Comparison of ENCODE assay signal across 16 cellular contexts in genomic region chr9:114400219-114400618, GRCh38. TPM values are rescaled to one million over a fixed set of nuclear protein-coding genes. Genes with fewer than 3 reads are reported as not detected.
DNase-seq lines count a peak whose midpoint lies in the region; ATAC-seq, FAIRE-seq and TF ChIP-seq lines count a peak whose summit lies in the region.
"Had no signal": no experiment of that assay in that cellular context is flagged by ENCODE, and none has a peak within 500 bp of the region (broad histone marks: within the 10 kb centered on the region; RNA-seq: fewer than 3 reads in every experiment).

No MANE protein-coding gene starts in this region.

- no peaks in the 10 kb centered on the region for H3K36me3 ChIP-seq in bronchial epithelial cell (ENCODE audit: control insufficient read depth, insufficient read depth, low read length)
- H3K36me3 ChIP-seq in mesenchymal stem cell (ENCODE audit: control insufficient read depth in 1 of 2, insufficient read depth in 2 of 2, low read depth in 1 of 2, low read length in 2 of 2), result peaks cover 0 to 18% of the 10 kb centered on the region in 2 experiments
- H3K36me3 ChIP-seq in neural progenitor cell, result no peaks in the 10 kb centered on the region
- H3K36me3 ChIP-seq: SJSA1 had no signal

- H3K23ac ChIP-seq in mesenchymal stem cell (ENCODE audit: low read length in 2 of 2), result no peak overlapping the region

- H2BK120ac ChIP-seq in mesenchymal stem cell (ENCODE audit: low read depth, low read length), result no peak overlapping the region

- H3K27me3 ChIP-seq in bronchial epithelial cell (ENCODE audit: control insufficient read depth, insufficient read depth, low read length), result no peaks in the 10 kb centered on the region
- peaks cover 0 to 6% of the 10 kb centered on the region in 2 experiments for H3K27me3 ChIP-seq in mesenchymal stem cell (ENCODE audit: control insufficient read depth in 1 of 2, insufficient read depth in 1 of 2, low read length in 2 of 2)
- H3K27me3 ChIP-seq in neural progenitor cell, result no peaks in the 10 kb centered on the region
- H3K27me3 ChIP-seq: SJSA1 had no signal

- WGBS in mesenchymal stem cell, result 60% methylated on average over 1 of the region's 1 CpG

- no peak overlapping the region for H2BK5ac ChIP-seq in mesenchymal stem cell (ENCODE audit: low read depth, low read length, poor library complexity, severe bottlenecking)

- peak; percentile 46 for DNase-seq in AG10803 (ENCODE audit: low read depth)
- DNase-seq in EH (ENCODE audit: low read depth), result peak; percentile 46
- peak; percentile 79 for DNase-seq in bronchial epithelial cell (ENCODE audit: low read depth)
- no peak for DNase-seq in naive B cell
- no peak for DNase-seq in mesenchymal stem cell
- no peak for DNase-seq in GDM1 (lab: John Stamatoyannopoulos, UW)
- DNase-seq in neural progenitor cell (ENCODE audit: low spot score), result no peak
- DNase-seq: CD8-positive, alpha-beta T cell; GF-D8; NCI-H1436; NCI-H2029 treated with DMSO at 0.1 percent for 48 hours; NCI-H345; NCI-H526 treated with DMSO at 0.1 percent for 48 hours had no signal

- no peak overlapping the region for H3K18ac ChIP-seq in mesenchymal stem cell (ENCODE audit: low read depth in 1 of 2, low read length in 2 of 2)

- H3K4me1 Mint-ChIP-seq in naive B cell (peaks cover 22 to 38% (median 26%) of the 10 kb centered on the region in 3 donors), neural progenitor cell (peaks cover 18% of the 10 kb centered on the region)

- H3K9ac ChIP-seq in mesenchymal stem cell (ENCODE audit: low read length) (no peak overlapping the region), neural progenitor cell (no peak overlapping the region)

- no peaks in the 10 kb centered on the region for H3K79me2 ChIP-seq in neural progenitor cell (ENCODE audit: low read depth)

- no peak overlapping the region for H4K8ac ChIP-seq in mesenchymal stem cell (ENCODE audit: low read length)

- TF ChIP-seq CTCF in AG10803 (conservative IDR thresholded peaks at IDR 0.05; ENCODE audit: low read length) (no peak), bronchial epithelial cell (IDR thresholded peaks at IDR 0.05; ENCODE audit: insufficient read depth, low read length, severe bottlenecking) (no peak), neural progenitor cell (IDR thresholded peaks at IDR 0.05) (no peak)

- H3K4me3 Mint-ChIP-seq in naive B cell (peak overlapping the region in 2 of 8 donors; percentile 47 to 89), neural progenitor cell (no peak overlapping the region)
- H3K4me3 Mint-ChIP-seq: CD8-positive, alpha-beta T cell had no signal

- peaks cover 20% of the 10 kb centered on the region for H3F3A ChIP-seq in neural progenitor cell (ENCODE audit: low read depth)

- no peak overlapping the region for H4K91ac ChIP-seq in mesenchymal stem cell (ENCODE audit: low read length)

- no peak overlapping the region for H2BK15ac ChIP-seq in mesenchymal stem cell (ENCODE audit: low read depth, poor library complexity, severe bottlenecking)

- no peak overlapping the region for H3K4me2 ChIP-seq in mesenchymal stem cell (ENCODE audit: low read length, poor library complexity, severe bottlenecking)
- no peak overlapping the region for H3K4me2 ChIP-seq in neural progenitor cell

- H3K9me3 ChIP-seq in mesenchymal stem cell (ENCODE audit: control insufficient read depth, low read length) (no peaks in the 10 kb centered on the region), neural progenitor cell (ENCODE audit: low read depth) (no peaks in the 10 kb centered on the region)
- H3K9me3 ChIP-seq: SJSA1 had no signal

- no peak overlapping the region for H2BK12ac ChIP-seq in mesenchymal stem cell (ENCODE audit: low read length in 2 of 2)

- H3K27ac ChIP-seq in mesenchymal stem cell (ENCODE audit: low read length, poor library complexity, severe bottlenecking) (no peak overlapping the region), neural progenitor cell (no peak overlapping the region)
- H3K27ac ChIP-seq: SJSA1 had no signal

- no peak overlapping the region for H3K4ac ChIP-seq in mesenchymal stem cell (ENCODE audit: low read depth in 1 of 2, low read length in 2 of 2)

- H3K4me3 ChIP-seq in AG10803 (ENCODE audit: low read length), result no peak overlapping the region
- H3K4me3 ChIP-seq in bronchial epithelial cell (ENCODE audit: low read depth, low read length), result no peak overlapping the region
- H3K4me3 ChIP-seq in mesenchymal stem cell (ENCODE audit: insufficient read depth in 1 of 2, low read depth in 1 of 2, low read length in 2 of 2), result no peak overlapping the region
- no peak overlapping the region for H3K4me3 ChIP-seq in neural progenitor cell
- H3K4me3 ChIP-seq: SJSA1 had no signal

- H3K79me1 ChIP-seq in mesenchymal stem cell (replicated peaks; ENCODE audit: low read length, poor library complexity, severe bottlenecking), result no peaks in the 10 kb centered on the region

- H3K27me3 Mint-ChIP-seq in naive B cell (no peaks in the 10 kb centered on the region), neural progenitor cell (ENCODE audit: insufficient read depth, low read depth) (peaks cover 14% of the 10 kb centered on the region)

- no peak overlapping the region for H2AFZ ChIP-seq in mesenchymal stem cell (ENCODE audit: low read depth, low read length)
- H2AFZ ChIP-seq in neural progenitor cell (replicated peaks), result no peak overlapping the region

- H3K27ac Mint-ChIP-seq in naive B cell (peak overlapping the region in 5 of 6 donors; percentile 51 to 96 (median 82)), neural progenitor cell (no peak overlapping the region)
- H3K27ac Mint-ChIP-seq: CD8-positive, alpha-beta T cell had no signal

- ATAC-seq in naive B cell (ENCODE audit: low read depth in 2 of 2), result no peak
- ATAC-seq in HG03280 (IDR thresholded peaks at IDR 0.05; ENCODE audit: unreplicated experiment), result no peak
- ATAC-seq: CD8-positive, alpha-beta T cell had no signal

- H3K9me3 Mint-ChIP-seq in naive B cell (no peaks in the 10 kb centered on the region), neural progenitor cell (no peaks in the 10 kb centered on the region)
- H3K9me3 Mint-ChIP-seq: CD8-positive, alpha-beta T cell had no signal

- H3K14ac ChIP-seq in mesenchymal stem cell (ENCODE audit: low read length in 2 of 2), result no peak overlapping the region

- H2AK5ac ChIP-seq in mesenchymal stem cell (ENCODE audit: low read length, severe bottlenecking), result no peak overlapping the region

- peaks cover 11% of the 10 kb centered on the region for H3K4me1 ChIP-seq in mesenchymal stem cell (ENCODE audit: control insufficient read depth, insufficient read depth, low read depth, low read length)
- H3K4me1 ChIP-seq in neural progenitor cell, result peaks cover 8% of the 10 kb centered on the region

- peaks cover 0 to 8% of the 10 kb centered on the region in 2 donors for H3K36me3 Mint-ChIP-seq in naive B cell
- H3K36me3 Mint-ChIP-seq in neural progenitor cell, result no peaks in the 10 kb centered on the region

- no peaks in the 10 kb centered on the region for H4K20me1 ChIP-seq in neural progenitor cell (ENCODE audit: low read depth)

- FAIRE-seq in bronchial epithelial cell (lab: Jason Lieb, UNC), result no peak
- FAIRE-seq: D721Med had no signal

RNA-seq across cellular contexts. Expression of gene AKNA, which starts 12.4 kb away (rescaled TPM):
- 2.6 and 3.7 TPM in 2 replicates for total RNA-seq in bronchial epithelial cell
- polyA plus RNA-seq in naive B cell (ENCODE audit: low read depth in 6 of 6), result 10 to 100 TPM in 5 of 6 donors, under 1 TPM in 1; 0.78 to 34.1 (median 13.7) TPM
- polyA plus RNA-seq in mesenchymal stem cell (2013, experiment 1 of 2), result 18.5 TPM
- 17.8 TPM for polyA plus RNA-seq in mesenchymal stem cell (2013, experiment 2 of 2)
- total RNA-seq in neural progenitor cell (ENCODE audit: low replicate concordance), result 11.4 and 13.4 TPM in 2 replicates

Comparison
In these comparisons a context has a peak if more than half of its experiments do, and no peak if none do; other contexts are left out.
1. DNase-seq: peak in AG10803 (single experiment), EH (single experiment) and bronchial epithelial cell (single experiment); none in naive B cell (single experiment), mesenchymal stem cell (single experiment), GDM1 (single experiment) and neural progenitor cell (single experiment).